Comparison of ENCODE assay signal across 26 cellular contexts in genomic region chr3:157301027-157301663, GRCh38.
A peak's percentile ranks its signal among the peaks of the same experiment; 100 is the strongest.
DNase-seq lines count a peak whose midpoint lies in the region; ATAC-seq and TF ChIP-seq lines count a peak whose summit lies in the region.
"Had no signal": no experiment of that assay in that cellular context is flagged by ENCODE, and none has a peak within 500 bp of the region (broad histone marks: within the 10 kb centered on the region; RNA-seq: fewer than 3 reads in every experiment).

No MANE protein-coding gene starts in this region.

- H3K18ac ChIP-seq in IMR-90 (ENCODE audit: low read depth, low read length): no peak overlapping the region; the same call in 1 of the 2 replicates

- H3K9ac ChIP-seq in IMR-90 (ENCODE audit: low read depth, low read length) (no peak overlapping the region), SK-N-MC (ENCODE audit: insufficient read length) (no peak overlapping the region)

- TF ChIP-seq CTCF in A673 (conservative IDR thresholded peaks at IDR 0.05; ENCODE audit: low read depth, low read length) (no peak), IMR-90 (conservative IDR thresholded peaks at IDR 0.05; ENCODE audit: low read depth, low read length) (no peak), fibroblast of pulmonary artery (IDR thresholded peaks at IDR 0.05; ENCODE audit: low read length, missing control alignments) (no peak)

- no peaks in the 10 kb centered on the region; the same call in 1 of the 2 replicates for H3K9me1 ChIP-seq in IMR-90 (ENCODE audit: insufficient read depth, low read length)

- H3K27ac ChIP-seq in A673 (ENCODE audit: low read depth, low read length, poor library complexity, severe bottlenecking) (peak overlapping the region; percentile 25), IMR-90 (ENCODE audit: insufficient read depth, low read length) (no peak overlapping the region), SK-N-MC (peak overlapping the region; percentile 71; the same call in 1 of the 2 replicates)
- H3K27ac ChIP-seq: C4-2B, SJSA1 had no signal

- ATAC-seq in IMR-90 (ENCODE audit: low read depth) (0 out of 2 replicates have a peak, but pooled peaks have one; percentile 18), HG03025 (IDR thresholded peaks at IDR 0.05; ENCODE audit: low FRiP score, unreplicated experiment) (no peak)
- ATAC-seq: CD8-positive, alpha-beta T cell; T-cell had no signal

- WGBS in IMR-90 (ENCODE audit: extremely low coverage in 2 of 2, insufficient read length in 1 of 2), 2 experiments: 97% methylated on average over 3 of the region's 8 CpGs; no CpG with 5 or more reads in 1 of the 2 experiments

- H3K4me1 ChIP-seq in A673 (ENCODE audit: insufficient read depth, low read length, poor library complexity, severe bottlenecking) (peaks cover 20% of the 10 kb centered on the region), IMR-90 (ENCODE audit: control insufficient read depth, insufficient read depth, low read length) (peaks cover 3% of the 10 kb centered on the region)
- H3K4me1 ChIP-seq: SJSA1 had no signal

- TF ChIP-seq RAD21 in IMR-90 (IDR thresholded peaks at IDR 0.05; ENCODE audit: low read length): no peak

- no peak overlapping the region for H2AK5ac ChIP-seq in IMR-90 (ENCODE audit: low read depth, low read length)

- DNase-seq in A673 (ENCODE audit: low spot score) (no peak), IMR-90 (no peak), SK-N-MC (ENCODE audit: low read depth, low spot score) (no peak), fibroblast of pulmonary artery (ENCODE audit: low read depth) (peak; percentile 36), GM03348 (ENCODE audit: low spot score) (no peak), ureter (ENCODE audit: low spot score) (no peak)
- DNase-seq in stimulated activated CD4-positive, alpha-beta T cell treated with anti-CD3 and anti-CD28 coated beads, Interleukin-4, amount 100 ng/mL, for 4 hours: no peak
- DNase-seq: CD8-positive, alpha-beta T cell; DMS 273 treated with DMSO at 0.1 percent for 48 hours; DMS79; EL; GDM1; H7; NCI-H1092; NCI-H1417 treated with DMSO at 0.1 percent for 48 hours; NCI-H187; NCI-H2081 treated with DMSO at 0.1 percent for 48 hours; NCI-H2171; NCI-H345; NCI-H510A treated with DMSO at 0.1 percent for 48 hours; Right ventricle myocardium superior; RPMI8226; T-cell had no signal

- no peak overlapping the region for H2BK5ac ChIP-seq in IMR-90 (ENCODE audit: low read depth, low read length, poor library complexity, severe bottlenecking)

- 0 out of 2 replicates have a peak overlapping the region, but pooled peaks have one; percentile 3 for H2BK20ac ChIP-seq in IMR-90 (ENCODE audit: low read depth, low read length)

- no peak overlapping the region for H4K5ac ChIP-seq in IMR-90 (ENCODE audit: low read depth, low read length)

- no peak overlapping the region; the same call in 1 of the 2 replicates for H3K4ac ChIP-seq in IMR-90 (ENCODE audit: low read depth, low read length)

- H3K14ac ChIP-seq in IMR-90 (replicated peaks; ENCODE audit: low read depth, low read length): peak overlapping the region; percentile 68

- no peaks in the 10 kb centered on the region for H3K9me3 ChIP-seq in A673 (ENCODE audit: low read depth, low read length, poor library complexity, severe bottlenecking)
- H3K9me3 ChIP-seq in IMR-90 (ENCODE audit: control insufficient read depth, insufficient read depth, low read length): no peaks in the 10 kb centered on the region
- H3K9me3 ChIP-seq in SK-N-MC (ENCODE audit: low read depth, low read length): no peaks in the 10 kb centered on the region
- H3K9me3 ChIP-seq: SJSA1 had no signal

- H3K36me3 ChIP-seq in A673 (ENCODE audit: insufficient read depth, low read length, poor library complexity, severe bottlenecking) (no peaks in the 10 kb centered on the region), IMR-90 (ENCODE audit: control insufficient read depth, insufficient read depth, low read length) (no peaks in the 10 kb centered on the region), SK-N-MC (ENCODE audit: insufficient read depth, low read length) (no peaks in the 10 kb centered on the region)
- H3K36me3 ChIP-seq: SJSA1 had no signal

- dilution Hi-C loops in IMR-90 (cut with HindIII; ENCODE audit: low sequenced_read_pairs, unreplicated experiment): no loop called here

- 0 out of 3 replicates have a peak overlapping the region, but pooled peaks have one; percentile 2 for H2BK15ac ChIP-seq in IMR-90 (ENCODE audit: low read depth, low read length)

- no peak for TF ChIP-seq POLR2A in IMR-90 (IDR thresholded peaks at IDR 0.05; ENCODE audit: low read depth, low read length)

- no peaks in the 10 kb centered on the region for H4K20me1 ChIP-seq in IMR-90 (ENCODE audit: insufficient read depth, low read length)

- BruUV-seq in A673 (replicated peaks; lab: Mats Ljungman, UMichigan) (no TSS peak), IMR-90 (replicated peaks; lab: Mats Ljungman, UMichigan) (no TSS peak)

- 0 out of 2 replicates have a peak overlapping the region, but pooled peaks have one; percentile 8 for H4K91ac ChIP-seq in IMR-90 (ENCODE audit: insufficient read depth, low read depth, low read length)

- H3K4me2 ChIP-seq in IMR-90 (ENCODE audit: low read depth, low read length): no peak overlapping the region

- H3K79me1 ChIP-seq in IMR-90 (ENCODE audit: low read depth in 1 of 2, low read length in 2 of 2): no peaks in the 10 kb centered on the region

- H3K27me3 ChIP-seq in A673 (replicated peaks; ENCODE audit: insufficient read depth, low read depth, low read length, poor library complexity): no peaks in the 10 kb centered on the region
- no peaks in the 10 kb centered on the region for H3K27me3 ChIP-seq in IMR-90 (ENCODE audit: control insufficient read depth, insufficient read depth, low read length)
- H3K27me3 ChIP-seq: SJSA1 had no signal

- in situ Hi-C loops in IMR-90 (cut with MboI; ENCODE audit: low sequenced_read_pairs): no loop called here

- H3K56ac ChIP-seq in IMR-90 (ENCODE audit: extremely low read depth, insufficient read depth, low read length): no peak overlapping the region

- POLR2A ChIA-PET in A673 (lab: Charles Lee; ENCODE audit: low non-redundant PET) (no interaction called here), IMR-90 (lab: Charles Lee; ENCODE audit: unreplicated experiment) (no interaction called here)

- H2AK9ac ChIP-seq in IMR-90 (replicated peaks; ENCODE audit: low read depth, low read length, poor library complexity): no peak overlapping the region

- peak overlapping the region in 1 of 2 experiments; percentile 24; a peak in 2 of 4 replicates for H4K8ac ChIP-seq in IMR-90 (ENCODE audit: low read depth in 2 of 2, low read length in 2 of 2)

- H2AFZ ChIP-seq in IMR-90 (replicated peaks; ENCODE audit: low read length, poor library complexity): no peak overlapping the region

- H3K4me3 ChIP-seq in A673 (ENCODE audit: low read depth, low read length, poor library complexity, severe bottlenecking) (no peak overlapping the region), IMR-90 (ENCODE audit: insufficient read depth, low read depth, low read length) (no peak overlapping the region), SK-N-MC (no peak overlapping the region), fibroblast of pulmonary artery (replicated peaks; ENCODE audit: low read depth, low read length) (no peak overlapping the region)
- H3K4me3 ChIP-seq: SJSA1 had no signal

- H2BK120ac ChIP-seq in IMR-90 (ENCODE audit: low read depth, low read length): peak overlapping the region; percentile 54

- peak overlapping the region; percentile 14; the same call in 1 of the 2 replicates for H3K23ac ChIP-seq in IMR-90 (ENCODE audit: low read depth, low read length)

- CTCF ChIA-PET in A673 (lab: Charles Lee) (no interaction called here), IMR-90 (lab: Yijun Ruan, JAX) (no interaction called here)

- intact Hi-C loops in A673 (cut with micrococcal nuclease; ENCODE audit: unreplicated experiment) (no loop called here), IMR-90 (cut with micrococcal nuclease) (no loop called here)

TF ChIP-seq in IMR-90, 13 proteins besides CTCF, POLR2A, EP300 and RAD21:
- TF ChIP-seq MAZ (IDR thresholded peaks at IDR 0.05; ENCODE audit: borderline replicate concordance, low read depth, low read length): no peak
- TF ChIP-seq CEBPB (IDR thresholded peaks at IDR 0.05; ENCODE audit: low read depth, low read length): peak; percentile 63
- TF ChIP-seq RFX5 (IDR thresholded peaks at IDR 0.05; ENCODE audit: low read depth, low read length): no peak
- no peak for TF ChIP-seq CHD1 (IDR thresholded peaks at IDR 0.05; ENCODE audit: low read depth, low read length)
